8 cellular contexts compared by ENCODE assay signal in the genomic region with DNA sequence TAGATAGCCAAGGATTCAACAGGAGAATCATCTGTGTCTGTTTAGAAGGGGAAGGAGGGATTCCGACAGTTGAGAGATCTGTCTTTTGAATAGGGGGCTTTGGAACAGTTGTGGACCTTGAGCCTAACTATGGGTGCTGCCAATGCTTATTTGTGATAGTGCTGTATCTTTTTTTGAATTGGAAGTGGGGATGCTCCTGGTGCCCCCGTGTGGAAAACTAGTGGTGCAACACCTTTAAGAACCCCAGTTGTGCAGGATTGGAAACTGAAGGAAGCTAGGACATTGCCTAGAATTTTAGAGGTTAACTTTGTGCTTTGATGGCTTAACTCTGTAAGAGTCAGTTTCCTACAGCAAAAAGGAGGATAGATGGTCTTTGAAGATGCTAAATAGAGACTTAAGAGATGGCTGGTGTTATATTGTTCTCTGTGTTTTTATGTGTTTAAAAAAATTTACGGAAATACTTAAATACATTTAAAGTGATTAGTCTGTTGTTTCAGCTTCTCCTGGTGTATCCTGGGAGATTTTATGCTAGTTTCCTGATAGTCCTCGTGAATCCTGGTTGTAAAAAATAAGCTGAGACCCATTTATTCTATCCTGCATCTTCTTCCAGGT.
DNase-seq lines count a peak whose midpoint lies in the region; ATAC-seq and TF ChIP-seq lines count a peak whose summit lies in the region.

No MANE protein-coding gene starts in this region.

- TF ChIP-seq CTCF in VCaP (conservative IDR thresholded peaks at IDR 0.05) (peak; percentile 81), endothelial cell (IDR thresholded peaks at IDR 0.05; ENCODE audit: unreplicated experiment) (peak; percentile 60), tibial artery (IDR thresholded peaks at IDR 0.05) (peak; percentile 75 to 76)

- H3K4me1 Mint-ChIP-seq in endothelial cell (ENCODE audit: unreplicated experiment) = peaks cover 9% of the 10 kb centered on the region

- peaks cover 19 to 39% (median 26%) of the 10 kb centered on the region in 3 donors for H3K36me3 ChIP-seq in tibial artery

- H3K27me3 Mint-ChIP-seq in endothelial cell (ENCODE audit: unreplicated experiment) = no peaks in the 10 kb centered on the region

- peaks cover 9% of the 10 kb centered on the region for H3K36me3 Mint-ChIP-seq in endothelial cell (ENCODE audit: low read depth, unreplicated experiment)

- H3K4me1 ChIP-seq in tibial artery = peaks cover 0 to 81% (median 26%) of the 10 kb centered on the region in 4 donors

- peak; percentile 3 to 12 for DNase-seq in activated CD8-positive, alpha-beta memory T cell treated with anti-CD3 and anti-CD28 coated beads for 4 hours (ENCODE audit: low read depth in 2 of 2)
- DNase-seq in activated CD8-positive, alpha-beta memory T cell treated with anti-CD3 and anti-CD28 coated beads for 24 hours = no peak
- DNase-seq in NCI-H1417 treated with DMSO at 0.1 percent for 48 hours (lab: John Stamatoyannopoulos, UW) (peak; percentile 26), endothelial cell (ENCODE audit: low spot score) (peak; percentile 50), mucosa of gallbladder (ENCODE audit: low spot score) (peak; percentile 33), tibial artery (peak in 1 of 2 donors; percentile 35)

- no peaks in the 10 kb centered on the region for H3K9me3 Mint-ChIP-seq in endothelial cell (ENCODE audit: unreplicated experiment)

- no peaks in the 10 kb centered on the region for H3K9me3 ChIP-seq in tibial artery

- H3K27ac ChIP-seq in VCaP (no peak overlapping the region), tibial artery (peak overlapping the region in 1 of 2 donors; percentile 3)

- no peak for ATAC-seq in HG02798 (IDR thresholded peaks at IDR 0.05; ENCODE audit: poor library complexity, unreplicated experiment)

- peak overlapping the region; percentile 49 for H3K27ac Mint-ChIP-seq in endothelial cell (ENCODE audit: unreplicated experiment)

- H3K4me3 Mint-ChIP-seq in endothelial cell (ENCODE audit: unreplicated experiment) = no peak overlapping the region

- H3K4me3 ChIP-seq in tibial artery = no peak overlapping the region

- H3K27me3 ChIP-seq in tibial artery = no peaks in the 10 kb centered on the region

- intact Hi-C loops in tibial artery (cut with DNase I; ENCODE audit: low total_unique reads) = loop anchor here (10.0 kb wide), 1 partner anchor 196 kb away; no protein-coding TSS in a partner anchor
